Comparison of ENCODE assay signal across 8 cellular contexts in the genomic region with DNA sequence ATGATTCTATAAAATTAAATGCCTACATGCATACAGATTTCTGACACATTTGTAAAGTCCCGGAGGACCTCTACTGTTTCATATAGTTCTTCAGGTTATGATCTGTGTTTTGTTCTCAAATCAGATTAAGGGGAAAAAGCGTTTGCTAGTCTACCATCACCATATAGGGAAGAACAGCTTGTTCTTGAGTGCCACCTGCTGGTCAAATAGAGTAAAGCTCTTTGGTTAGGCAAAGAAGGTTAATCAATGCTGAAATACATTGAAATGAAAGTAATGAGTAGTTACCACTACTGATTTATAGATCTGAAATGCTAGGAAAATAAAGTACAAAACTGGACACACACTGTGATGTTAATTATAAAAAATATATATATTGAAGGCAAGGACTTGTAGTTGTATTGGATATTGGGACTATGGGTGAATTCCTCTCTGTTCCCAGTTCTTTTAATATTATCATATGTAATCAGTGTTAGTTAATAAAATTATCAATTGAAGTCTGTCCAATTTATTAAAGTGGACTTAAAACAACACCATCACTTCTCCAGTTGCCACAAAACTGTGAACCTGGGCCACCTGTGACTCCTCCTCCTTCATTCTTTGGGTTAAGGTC.
DNase-seq lines count a peak whose midpoint lies in the region; ATAC-seq and TF ChIP-seq lines count a peak whose summit lies in the region.

No MANE protein-coding gene starts in this region.

- intact Hi-C loops in MCF 10A (cut with micrococcal nuclease) = loop anchor here (1.0 to 5.0 kb wide), 8 partner anchors 56 to 731 kb away; a partner anchor contains a TSS

- H3K27ac Mint-ChIP-seq in activated CD8-positive, alpha-beta memory T cell treated with anti-CD3 and anti-CD28 coated beads, Interleukin-2, amount 10 ng/mL, durations not matched to agents 7 days and 5 days = no peak overlapping the region
- no peak overlapping the region for H3K27ac Mint-ChIP-seq in MCF 10A (ENCODE audit: low read depth, unreplicated experiment)
- no peak overlapping the region for H3K27ac Mint-ChIP-seq in stimulated activated memory B cell treated with anti-CD40 and anti-IgM and Interleukin-4, amounts not matched to agents 10 μg/mL and 1 μg/mL and 100 μg/mL, for 72 hours

- CTCF ChIA-PET in activated CD8-positive, alpha-beta memory T cell treated with anti-CD3 and anti-CD28 coated beads, Interleukin-2, amount 10 ng/mL, durations not matched to agents 7 days and 5 days (lab: Charles Lee) = interaction anchor here (0.6 to 11.8 kb wide), 28 partner anchors 9 to 229 kb away, joined by 3 to 246 read pairs (median 5); no protein-coding TSS in a partner anchor
- CTCF ChIA-PET in MCF 10A (lab: Yijun Ruan, JAX) = interaction anchor here (0.6 to 26.5 kb wide), 47 partner anchors 10 to 739 kb away, joined by 3 to 713 read pairs (median 5); a partner anchor contains a TSS

- H3K9me3 Mint-ChIP-seq in activated CD8-positive, alpha-beta memory T cell treated with anti-CD3 and anti-CD28 coated beads, Interleukin-2, amount 10 ng/mL, durations not matched to agents 7 days and 5 days (ENCODE audit: low read depth) = no peaks in the 10 kb centered on the region
- H3K9me3 Mint-ChIP-seq in MCF 10A (ENCODE audit: unreplicated experiment) = no peaks in the 10 kb centered on the region
- H3K9me3 Mint-ChIP-seq in stimulated activated memory B cell treated with anti-CD40 and anti-IgM and Interleukin-4, amounts not matched to agents 10 μg/mL and 1 μg/mL and 100 μg/mL, for 72 hours = no peaks in the 10 kb centered on the region

- H3K36me3 Mint-ChIP-seq in activated CD8-positive, alpha-beta memory T cell treated with anti-CD3 and anti-CD28 coated beads, Interleukin-2, amount 10 ng/mL, durations not matched to agents 7 days and 5 days = no peaks in the 10 kb centered on the region
- H3K36me3 Mint-ChIP-seq in MCF 10A (ENCODE audit: insufficient read depth, unreplicated experiment) = no peaks in the 10 kb centered on the region
- no peaks in the 10 kb centered on the region for H3K36me3 Mint-ChIP-seq in stimulated activated memory B cell treated with anti-CD40 and anti-IgM and Interleukin-4, amounts not matched to agents 10 μg/mL and 1 μg/mL and 100 μg/mL, for 72 hours

- no TSS peak for BruUV-seq in MCF 10A (replicated peaks; lab: Mats Ljungman, UMichigan)

- in situ Hi-C loops in KBM-7 (cut with MboI; ENCODE audit: low pct_unique_long_range_greater_than_20kb, low sequenced_read_pairs) = loop anchor here (10.0 kb wide), 1 partner anchor 119 kb away; no protein-coding TSS in a partner anchor

- no peak overlapping the region for H3K4me3 Mint-ChIP-seq in activated CD8-positive, alpha-beta memory T cell treated with anti-CD3 and anti-CD28 coated beads, Interleukin-2, amount 10 ng/mL, durations not matched to agents 7 days and 5 days
- no peak overlapping the region for H3K4me3 Mint-ChIP-seq in MCF 10A (ENCODE audit: unreplicated experiment)
- no peak overlapping the region for H3K4me3 Mint-ChIP-seq in stimulated activated memory B cell treated with anti-CD40 and anti-IgM and Interleukin-4, amounts not matched to agents 10 μg/mL and 1 μg/mL and 100 μg/mL, for 72 hours

- TF ChIP-seq CTCF in MCF 10A (IDR thresholded peaks at IDR 0.05; ENCODE audit: unreplicated experiment) = peak; percentile 86

- peak; percentile 63 for DNase-seq in activated CD8-positive, alpha-beta memory T cell treated with anti-CD3 and anti-CD28 coated beads, Interleukin-2, amount 10 ng/mL, durations not matched to agents 7 days and 5 days
- DNase-seq in activated CD8-positive, alpha-beta memory T cell treated with anti-CD3 and anti-CD28 coated beads, Interleukin-2, amount 50 U/mL, for 48 hours = no peak
- DNase-seq in KBM-7 (peak; percentile 77), RKO (ENCODE audit: low spot score) (peak; percentile 63), MCF 10A (ENCODE audit: unreplicated experiment) (peak; percentile 84), kidney glomerular epithelial cell (lab: John Stamatoyannopoulos, UW) (peak; percentile 69)

- ATAC-seq in activated CD8-positive, alpha-beta memory T cell treated with anti-CD3 and anti-CD28 coated beads, Interleukin-2, amount 10 ng/mL, durations not matched to agents 7 days and 5 days = peak; percentile 78
- ATAC-seq in GM21529 (IDR thresholded peaks at IDR 0.05; ENCODE audit: unreplicated experiment) = peak; percentile 78
- peak; percentile 52 for ATAC-seq in stimulated activated memory B cell treated with anti-CD40 and anti-IgM and Interleukin-4, amounts not matched to agents 10 μg/mL and 1 μg/mL and 100 μg/mL, for 72 hours

- POLR2A ChIA-PET in MCF 10A (lab: Yijun Ruan, JAX) = interaction anchor here (0.9 to 2.6 kb wide), 4 partner anchors 89 to 118 kb away, joined by 3 to 14 read pairs (median 4); no protein-coding TSS in a partner anchor

- no peaks in the 10 kb centered on the region for H3K4me1 Mint-ChIP-seq in activated CD8-positive, alpha-beta memory T cell treated with anti-CD3 and anti-CD28 coated beads, Interleukin-2, amount 10 ng/mL, durations not matched to agents 7 days and 5 days
- H3K4me1 Mint-ChIP-seq in MCF 10A (ENCODE audit: insufficient read depth, unreplicated experiment) = peaks cover 16% of the 10 kb centered on the region
- H3K4me1 Mint-ChIP-seq in stimulated activated memory B cell treated with anti-CD40 and anti-IgM and Interleukin-4, amounts not matched to agents 10 μg/mL and 1 μg/mL and 100 μg/mL, for 72 hours = peaks cover 15% of the 10 kb centered on the region

- peaks cover 32% of the 10 kb centered on the region for H3K27me3 Mint-ChIP-seq in activated CD8-positive, alpha-beta memory T cell treated with anti-CD3 and anti-CD28 coated beads, Interleukin-2, amount 10 ng/mL, durations not matched to agents 7 days and 5 days
- H3K27me3 Mint-ChIP-seq in MCF 10A (ENCODE audit: insufficient read depth, unreplicated experiment) = peaks cover 18% of the 10 kb centered on the region
- H3K27me3 Mint-ChIP-seq in stimulated activated memory B cell treated with anti-CD40 and anti-IgM and Interleukin-4, amounts not matched to agents 10 μg/mL and 1 μg/mL and 100 μg/mL, for 72 hours = no peaks in the 10 kb centered on the region
